Comparison of ENCODE assay signal across 1 cellular context in the genomic region with DNA sequence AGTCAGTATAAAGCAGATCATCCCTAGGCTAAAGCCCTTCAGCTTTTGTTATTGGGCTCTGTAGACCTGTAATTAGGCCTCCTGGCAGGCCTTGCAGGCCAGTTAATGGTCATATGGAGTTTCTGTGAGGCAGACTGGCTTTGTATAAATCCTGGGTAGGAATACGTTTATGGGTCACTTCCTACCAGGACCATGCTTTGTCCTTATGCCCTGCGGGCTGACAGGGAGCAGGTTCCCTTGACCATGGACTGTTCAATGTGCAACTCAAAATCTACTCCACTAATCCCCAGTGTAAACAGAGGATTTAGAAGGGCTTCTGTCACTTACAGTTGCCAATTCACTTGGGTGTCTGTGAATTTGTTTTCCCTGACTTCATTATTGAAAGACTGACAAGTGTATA.
TF ChIP-seq lines count a peak whose summit lies in the region.

No MANE protein-coding gene starts in this region.

TF ChIP-seq in HepG2, 621 proteins besides CTCF, POLR2A, EP300 and RAD21 (continued from another document and continues in another):
- TF ChIP-seq ARID4A (CRISPR knock-in tag; IDR thresholded peaks at IDR 0.05; ENCODE audit: borderline replicate concordance) (peak; percentile 52; the same call in 1 of the 2 replicates), ZNF441 (CRISPR knock-in tag; IDR thresholded peaks at IDR 0.05; ENCODE audit: borderline replicate concordance) (peak; percentile 38; the same call in 1 of the 2 replicates), ZNF597 (CRISPR knock-in tag; IDR thresholded peaks at IDR 0.05) (no peak), ZIK1 (CRISPR knock-in tag; IDR thresholded peaks at IDR 0.05; ENCODE audit: borderline replicate concordance, low read depth) (no peak), TAF15 (IDR thresholded peaks at IDR 0.05; ENCODE audit: low read depth, low read length, poor library complexity, severe bottlenecking) (no peak), NFYB (CRISPR knock-in tag; IDR thresholded peaks at IDR 0.05) (no peak), ZNF383 (CRISPR knock-in tag; IDR thresholded peaks at IDR 0.05; ENCODE audit: borderline replicate concordance) (no peak), GTF3A (CRISPR knock-in tag; conservative IDR thresholded peaks at IDR 0.05) (no peak), CHCHD3 (CRISPR knock-in tag; IDR thresholded peaks at IDR 0.05) (no peak), ZNF10 (CRISPR knock-in tag; IDR thresholded peaks at IDR 0.05; ENCODE audit: borderline replicate concordance, low read depth) (no peak), ESRRA (CRISPR knock-in tag; IDR thresholded peaks at IDR 0.05; ENCODE audit: low read depth) (peak; percentile 88), KDM2A (CRISPR knock-in tag; IDR thresholded peaks at IDR 0.05; ENCODE audit: borderline replicate concordance, low read depth) (no peak; the same call in 1 of the 2 replicates), SMAD3 (CRISPR knock-in tag; IDR thresholded peaks at IDR 0.05) (0 out of 2 replicates have a peak, but pooled peaks have one; percentile 69), ZFX (CRISPR knock-in tag; IDR thresholded peaks at IDR 0.05; ENCODE audit: low read depth) (peak; percentile 76), MIER3 (CRISPR knock-in tag; IDR thresholded peaks at IDR 0.05; ENCODE audit: borderline replicate concordance) (no peak), FOXK1 (CRISPR knock-in tag; IDR thresholded peaks at IDR 0.05; ENCODE audit: borderline replicate concordance, low read depth) (peak; percentile 37; the same call in 1 of the 2 replicates), U2AF1 (optimal IDR thresholded peaks at IDR 0.05; ENCODE audit: low read depth, low read length) (no peak), YEATS4 (CRISPR knock-in tag; IDR thresholded peaks at IDR 0.05; ENCODE audit: borderline replicate concordance) (peak; percentile 32; the same call in 1 of the 2 replicates), SKIL (CRISPR knock-in tag; IDR thresholded peaks at IDR 0.05; ENCODE audit: borderline replicate concordance) (peak; percentile 60; the same call in 1 of the 2 replicates), ZMAT3 (CRISPR knock-in tag; conservative IDR thresholded peaks at IDR 0.05) (0 out of 2 replicates have a peak, but pooled peaks have one; percentile 41), ZSCAN20 (CRISPR knock-in tag; IDR thresholded peaks at IDR 0.05; ENCODE audit: borderline replicate concordance) (no peak), ZFP36 (IDR thresholded peaks at IDR 0.05; ENCODE audit: borderline replicate concordance, low read depth, low read length, partially characterized antibody) (no peak), SRF (IDR thresholded peaks at IDR 0.05; ENCODE audit: low read depth, low read length) (no peak), FOXJ3 (CRISPR knock-in tag; IDR thresholded peaks at IDR 0.05; ENCODE audit: borderline replicate concordance) (peak; percentile 84; the same call in 1 of the 2 replicates), ZNF607 (CRISPR knock-in tag; IDR thresholded peaks at IDR 0.05; ENCODE audit: borderline replicate concordance) (0 out of 2 replicates have a peak, but pooled peaks have one; percentile 35), ERF (CRISPR knock-in tag; IDR thresholded peaks at IDR 0.05) (peak; percentile 74; the same call in 1 of the 2 replicates), ZNF367 (CRISPR knock-in tag; IDR thresholded peaks at IDR 0.05; ENCODE audit: borderline replicate concordance) (no peak), ZNF292 (CRISPR knock-in tag; IDR thresholded peaks at IDR 0.05; ENCODE audit: borderline replicate concordance, low read depth) (peak; percentile 93; the same call in 1 of the 2 replicates), ZNF12 (CRISPR knock-in tag; IDR thresholded peaks at IDR 0.05) (0 out of 2 replicates have a peak, but pooled peaks have one; percentile 43), AHR (CRISPR knock-in tag; IDR thresholded peaks at IDR 0.05) (no peak), SMYD3 (CRISPR knock-in tag; IDR thresholded peaks at IDR 0.05) (no peak), ZNF343 (CRISPR knock-in tag; IDR thresholded peaks at IDR 0.05) (no peak)
- TF ChIP-seq, protein P1, sequence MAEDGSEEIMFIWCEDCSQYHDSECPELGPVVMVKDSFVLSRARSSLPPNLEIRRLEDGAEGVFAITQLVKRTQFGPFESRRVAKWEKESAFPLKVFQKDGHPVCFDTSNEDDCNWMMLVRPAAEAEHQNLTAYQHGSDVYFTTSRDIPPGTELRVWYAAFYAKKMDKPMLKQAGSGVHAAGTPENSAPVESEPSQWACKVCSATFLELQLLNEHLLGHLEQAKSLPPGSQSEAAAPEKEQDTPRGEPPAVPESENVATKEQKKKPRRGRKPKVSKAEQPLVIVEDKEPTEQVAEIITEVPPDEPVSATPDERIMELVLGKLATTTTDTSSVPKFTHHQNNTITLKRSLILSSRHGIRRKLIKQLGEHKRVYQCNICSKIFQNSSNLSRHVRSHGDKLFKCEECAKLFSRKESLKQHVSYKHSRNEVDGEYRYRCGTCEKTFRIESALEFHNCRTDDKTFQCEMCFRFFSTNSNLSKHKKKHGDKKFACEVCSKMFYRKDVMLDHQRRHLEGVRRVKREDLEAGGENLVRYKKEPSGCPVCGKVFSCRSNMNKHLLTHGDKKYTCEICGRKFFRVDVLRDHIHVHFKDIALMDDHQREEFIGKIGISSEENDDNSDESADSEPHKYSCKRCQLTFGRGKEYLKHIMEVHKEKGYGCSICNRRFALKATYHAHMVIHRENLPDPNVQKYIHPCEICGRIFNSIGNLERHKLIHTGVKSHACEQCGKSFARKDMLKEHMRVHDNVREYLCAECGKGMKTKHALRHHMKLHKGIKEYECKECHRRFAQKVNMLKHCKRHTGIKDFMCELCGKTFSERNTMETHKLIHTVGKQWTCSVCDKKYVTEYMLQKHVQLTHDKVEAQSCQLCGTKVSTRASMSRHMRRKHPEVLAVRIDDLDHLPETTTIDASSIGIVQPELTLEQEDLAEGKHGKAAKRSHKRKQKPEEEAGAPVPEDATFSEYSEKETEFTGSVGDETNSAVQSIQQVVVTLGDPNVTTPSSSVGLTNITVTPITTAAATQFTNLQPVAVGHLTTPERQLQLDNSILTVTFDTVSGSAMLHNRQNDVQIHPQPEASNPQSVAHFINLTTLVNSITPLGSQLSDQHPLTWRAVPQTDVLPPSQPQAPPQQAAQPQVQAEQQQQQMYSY (CRISPR knock-in tag; IDR thresholded peaks at IDR 0.05): peak; percentile 96
- TF ChIP-seq, protein P2, sequence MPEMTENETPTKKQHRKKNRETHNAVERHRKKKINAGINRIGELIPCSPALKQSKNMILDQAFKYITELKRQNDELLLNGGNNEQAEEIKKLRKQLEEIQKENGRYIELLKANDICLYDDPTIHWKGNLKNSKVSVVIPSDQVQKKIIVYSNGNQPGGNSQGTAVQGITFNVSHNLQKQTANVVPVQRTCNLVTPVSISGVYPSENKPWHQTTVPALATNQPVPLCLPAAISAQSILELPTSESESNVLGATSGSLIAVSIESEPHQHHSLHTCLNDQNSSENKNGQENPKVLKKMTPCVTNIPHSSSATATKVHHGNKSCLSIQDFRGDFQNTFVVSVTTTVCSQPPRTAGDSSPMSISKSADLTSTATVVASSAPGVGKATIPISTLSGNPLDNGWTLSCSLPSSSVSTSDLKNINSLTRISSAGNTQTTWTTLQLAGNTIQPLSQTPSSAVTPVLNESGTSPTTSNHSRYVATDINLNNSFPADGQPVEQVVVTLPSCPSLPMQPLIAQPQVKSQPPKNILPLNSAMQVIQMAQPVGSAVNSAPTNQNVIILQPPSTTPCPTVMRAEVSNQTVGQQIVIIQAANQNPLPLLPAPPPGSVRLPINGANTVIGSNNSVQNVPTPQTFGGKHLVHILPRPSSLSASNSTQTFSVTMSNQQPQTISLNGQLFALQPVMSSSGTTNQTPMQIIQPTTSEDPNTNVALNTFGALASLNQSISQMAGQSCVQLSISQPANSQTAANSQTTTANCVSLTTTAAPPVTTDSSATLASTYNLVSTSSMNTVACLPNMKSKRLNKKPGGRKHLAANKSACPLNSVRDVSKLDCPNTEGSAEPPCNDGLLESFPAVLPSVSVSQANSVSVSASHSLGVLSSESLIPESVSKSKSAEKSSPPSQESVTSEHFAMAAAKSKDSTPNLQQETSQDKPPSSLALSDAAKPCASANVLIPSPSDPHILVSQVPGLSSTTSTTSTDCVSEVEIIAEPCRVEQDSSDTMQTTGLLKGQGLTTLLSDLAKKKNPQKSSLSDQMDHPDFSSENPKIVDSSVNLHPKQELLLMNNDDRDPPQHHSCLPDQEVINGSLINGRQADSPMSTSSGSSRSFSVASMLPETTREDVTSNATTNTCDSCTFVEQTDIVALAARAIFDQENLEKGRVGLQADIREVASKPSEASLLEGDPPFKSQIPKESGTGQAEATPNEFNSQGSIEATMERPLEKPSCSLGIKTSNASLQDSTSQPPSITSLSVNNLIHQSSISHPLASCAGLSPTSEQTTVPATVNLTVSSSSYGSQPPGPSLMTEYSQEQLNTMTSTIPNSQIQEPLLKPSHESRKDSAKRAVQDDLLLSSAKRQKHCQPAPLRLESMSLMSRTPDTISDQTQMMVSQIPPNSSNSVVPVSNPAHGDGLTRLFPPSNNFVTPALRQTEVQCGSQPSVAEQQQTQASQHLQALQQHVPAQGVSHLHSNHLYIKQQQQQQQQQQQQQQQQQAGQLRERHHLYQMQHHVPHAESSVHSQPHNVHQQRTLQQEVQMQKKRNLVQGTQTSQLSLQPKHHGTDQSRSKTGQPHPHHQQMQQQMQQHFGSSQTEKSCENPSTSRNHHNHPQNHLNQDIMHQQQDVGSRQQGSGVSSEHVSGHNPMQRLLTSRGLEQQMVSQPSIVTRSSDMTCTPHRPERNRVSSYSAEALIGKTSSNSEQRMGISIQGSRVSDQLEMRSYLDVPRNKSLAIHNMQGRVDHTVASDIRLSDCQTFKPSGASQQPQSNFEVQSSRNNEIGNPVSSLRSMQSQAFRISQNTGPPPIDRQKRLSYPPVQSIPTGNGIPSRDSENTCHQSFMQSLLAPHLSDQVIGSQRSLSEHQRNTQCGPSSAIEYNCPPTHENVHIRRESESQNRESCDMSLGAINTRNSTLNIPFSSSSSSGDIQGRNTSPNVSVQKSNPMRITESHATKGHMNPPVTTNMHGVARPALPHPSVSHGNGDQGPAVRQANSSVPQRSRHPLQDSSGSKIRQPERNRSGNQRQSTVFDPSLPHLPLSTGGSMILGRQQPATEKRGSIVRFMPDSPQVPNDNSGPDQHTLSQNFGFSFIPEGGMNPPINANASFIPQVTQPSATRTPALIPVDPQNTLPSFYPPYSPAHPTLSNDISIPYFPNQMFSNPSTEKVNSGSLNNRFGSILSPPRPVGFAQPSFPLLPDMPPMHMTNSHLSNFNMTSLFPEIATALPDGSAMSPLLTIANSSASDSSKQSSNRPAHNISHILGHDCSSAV (CRISPR knock-in tag; IDR thresholded peaks at IDR 0.05; ENCODE audit: borderline replicate concordance): no peak
- TF ChIP-seq, protein P3, sequence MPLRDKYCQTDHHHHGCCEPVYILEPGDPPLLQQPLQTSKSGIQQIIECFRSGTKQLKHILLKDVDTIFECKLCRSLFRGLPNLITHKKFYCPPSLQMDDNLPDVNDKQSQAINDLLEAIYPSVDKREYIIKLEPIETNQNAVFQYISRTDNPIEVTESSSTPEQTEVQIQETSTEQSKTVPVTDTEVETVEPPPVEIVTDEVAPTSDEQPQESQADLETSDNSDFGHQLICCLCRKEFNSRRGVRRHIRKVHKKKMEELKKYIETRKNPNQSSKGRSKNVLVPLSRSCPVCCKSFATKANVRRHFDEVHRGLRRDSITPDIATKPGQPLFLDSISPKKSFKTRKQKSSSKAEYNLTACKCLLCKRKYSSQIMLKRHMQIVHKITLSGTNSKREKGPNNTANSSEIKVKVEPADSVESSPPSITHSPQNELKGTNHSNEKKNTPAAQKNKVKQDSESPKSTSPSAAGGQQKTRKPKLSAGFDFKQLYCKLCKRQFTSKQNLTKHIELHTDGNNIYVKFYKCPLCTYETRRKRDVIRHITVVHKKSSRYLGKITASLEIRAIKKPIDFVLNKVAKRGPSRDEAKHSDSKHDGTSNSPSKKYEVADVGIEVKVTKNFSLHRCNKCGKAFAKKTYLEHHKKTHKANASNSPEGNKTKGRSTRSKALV (CRISPR knock-in tag; IDR thresholded peaks at IDR 0.05): no peak
